In genomic region chr10:50392426-50392825, GRCh38 we compare ENCODE assay signal across 28 cellular contexts.
"Had no signal": no experiment of that assay in that cellular context is flagged by ENCODE, and none has a peak within 500 bp of the region (broad histone marks: within the 10 kb centered on the region; RNA-seq: fewer than 3 reads in every experiment).

No MANE protein-coding gene starts in this region.

- H3K4me1 Mint-ChIP-seq: brain, mesothelial cell of epicardium had no signal

- H3K9me3 Mint-ChIP-seq: activated CD4-positive, alpha-beta memory T cell treated with anti-CD3 and anti-CD28 coated beads, Interleukin-2, amount 10 ng/mL, durations not matched to agents 7 days and 5 days; activated CD4-positive, alpha-beta T cell treated with anti-CD3 and anti-CD28 coated beads, Interleukin-2, amount 10 ng/mL, durations not matched to agents 7 days and 5 days; activated naive CD4-positive, alpha-beta T cell treated with anti-CD3 and anti-CD28 coated beads, Interleukin-2, amount 10 ng/mL, durations not matched to agents 7 days and 5 days; activated naive CD8-positive, alpha-beta T cell treated with anti-CD3 and anti-CD28 coated beads, Interleukin-2, amount 10 ng/mL, durations not matched to agents 7 days and 5 days; activated T-cell treated with anti-CD3 and anti-CD28 coated beads, Interleukin-2, amount 50 U/mL, for 24 hours; brain; endodermal cell; mesothelial cell of epicardium; naive B cell; nephron progenitor cell; stimulated activated naive CD8-positive, alpha-beta T cell treated with anti-CD3 and anti-CD28 coated beads, Interleukin-15, Interleukin-2, amounts not matched to agents 100 ng/mL and 50 ng/mL, for 24 hours had no signal

- ATAC-seq: heart right ventricle, sciatic nerve had no signal

- H3K27me3 Mint-ChIP-seq: activated CD4-positive, alpha-beta memory T cell treated with anti-CD3 and anti-CD28 coated beads, Interleukin-2, amount 10 ng/mL, durations not matched to agents 7 days and 5 days; activated CD4-positive, alpha-beta T cell treated with anti-CD3 and anti-CD28 coated beads, Interleukin-2, amount 10 ng/mL, durations not matched to agents 7 days and 5 days; activated naive CD4-positive, alpha-beta T cell treated with anti-CD3 and anti-CD28 coated beads, Interleukin-2, amount 10 ng/mL, durations not matched to agents 7 days and 5 days; activated naive CD8-positive, alpha-beta T cell treated with anti-CD3 and anti-CD28 coated beads, Interleukin-2, amount 10 ng/mL, durations not matched to agents 7 days and 5 days; activated T-cell treated with anti-CD3 and anti-CD28 coated beads, Interleukin-2, amount 50 U/mL, for 24 hours; brain; naive B cell; progenitor cell of endocrine pancreas; stimulated activated naive CD8-positive, alpha-beta T cell treated with anti-CD3 and anti-CD28 coated beads, Interleukin-15, Interleukin-2, amounts not matched to agents 100 ng/mL and 50 ng/mL, for 24 hours had no signal

- H3K4me3 ChIP-seq: ascending aorta, heart right ventricle, left ventricle myocardium inferior, ovary, skin epidermis, thoracic aorta had no signal

- H3K36me3 ChIP-seq: ascending aorta, heart right ventricle, left ventricle myocardium inferior, ovary, thoracic aorta had no signal

- H3K27ac ChIP-seq: ascending aorta, heart right ventricle, left ventricle myocardium inferior, ovary, thoracic aorta had no signal

- H3K4me3 Mint-ChIP-seq: activated CD4-positive, alpha-beta memory T cell treated with anti-CD3 and anti-CD28 coated beads, Interleukin-2, amount 10 ng/mL, durations not matched to agents 7 days and 5 days; activated CD4-positive, alpha-beta T cell treated with anti-CD3 and anti-CD28 coated beads, Interleukin-2, amount 10 ng/mL, durations not matched to agents 7 days and 5 days; activated naive CD4-positive, alpha-beta T cell treated with anti-CD3 and anti-CD28 coated beads, Interleukin-2, amount 10 ng/mL, durations not matched to agents 7 days and 5 days; activated naive CD8-positive, alpha-beta T cell treated with anti-CD3 and anti-CD28 coated beads, Interleukin-2, amount 10 ng/mL, durations not matched to agents 7 days and 5 days; activated T-cell treated with anti-CD3 and anti-CD28 coated beads, Interleukin-2, amount 50 U/mL, for 24 hours; brain; endodermal cell; mesothelial cell of epicardium; naive B cell; nephron progenitor cell; stimulated activated naive CD8-positive, alpha-beta T cell treated with anti-CD3 and anti-CD28 coated beads, Interleukin-15, Interleukin-2, amounts not matched to agents 100 ng/mL and 50 ng/mL, for 24 hours had no signal

- H3K27ac Mint-ChIP-seq: activated CD4-positive, alpha-beta memory T cell treated with anti-CD3 and anti-CD28 coated beads, Interleukin-2, amount 10 ng/mL, durations not matched to agents 7 days and 5 days; activated CD4-positive, alpha-beta T cell treated with anti-CD3 and anti-CD28 coated beads, Interleukin-2, amount 10 ng/mL, durations not matched to agents 7 days and 5 days; activated naive CD4-positive, alpha-beta T cell treated with anti-CD3 and anti-CD28 coated beads, Interleukin-2, amount 10 ng/mL, durations not matched to agents 7 days and 5 days; activated naive CD8-positive, alpha-beta T cell treated with anti-CD3 and anti-CD28 coated beads, Interleukin-2, amount 10 ng/mL, durations not matched to agents 7 days and 5 days; activated T-cell treated with anti-CD3 and anti-CD28 coated beads, Interleukin-2, amount 50 U/mL, for 24 hours; endodermal cell; mesothelial cell of epicardium; nephron progenitor cell; progenitor cell of endocrine pancreas; stimulated activated naive CD8-positive, alpha-beta T cell treated with anti-CD3 and anti-CD28 coated beads, Interleukin-15, Interleukin-2, amounts not matched to agents 100 ng/mL and 50 ng/mL, for 24 hours had no signal

- H3K27me3 ChIP-seq: ascending aorta, heart right ventricle, ovary had no signal

- FAIRE-seq: urothelium cell line had no signal

- DNase-seq: activated CD4-positive, alpha-beta memory T cell treated with anti-CD3 and anti-CD28 coated beads, Interleukin-2, amount 10 ng/mL, durations not matched to agents 7 days and 5 days; activated CD4-positive, alpha-beta T cell treated with anti-CD3 and anti-CD28 coated beads for 1 hour; activated CD4-positive, alpha-beta T cell treated with anti-CD3 and anti-CD28 coated beads, Interleukin-2, amount 10 ng/mL, durations not matched to agents 7 days and 5 days; activated CD8-positive, alpha-beta memory T cell treated with anti-CD3 and anti-CD28 coated beads, Interleukin-2, amount 50 U/mL, for 48 hours; activated gamma-delta T cell; activated naive CD4-positive, alpha-beta T cell treated with anti-CD3 and anti-CD28 coated beads, Interleukin-2, amount 10 ng/mL, durations not matched to agents 7 days and 5 days; activated naive CD8-positive, alpha-beta T cell treated with anti-CD3 and anti-CD28 coated beads, Interleukin-2, amount 10 ng/mL, durations not matched to agents 7 days and 5 days; activated T-cell treated with anti-CD3 and anti-CD28 coated beads, Interleukin-2, amount 50 U/mL, for 24 hours; endodermal cell; foreskin melanocyte; heart right ventricle; left ventricle myocardium inferior; naive B cell; nephron progenitor cell; ovary; stimulated activated CD4-positive, alpha-beta T cell treated with anti-CD3 and anti-CD28 coated beads, Interleukin-12 subunit alpha, Interleukin-12 subunit beta, amount 100 ng/mL, for 4 hours; stimulated activated CD4-positive, alpha-beta T cell treated with anti-CD3 and anti-CD28 coated beads, Interleukin-4, amount 100 ng/mL, for 1 hour; T-helper 2 cell; trophoblast cell had no signal

- H3K9me3 ChIP-seq: ascending aorta, heart right ventricle, left ventricle myocardium inferior, ovary, thoracic aorta had no signal

- H3K36me3 Mint-ChIP-seq: activated naive CD4-positive, alpha-beta T cell treated with anti-CD3 and anti-CD28 coated beads, Interleukin-2, amount 10 ng/mL, durations not matched to agents 7 days and 5 days; brain had no signal
